In genomic region chr19:45468159-45468651, GRCh38 we compare ENCODE assay signal across 8 cellular contexts. TPM values are rescaled to one million over a fixed set of nuclear protein-coding genes. Genes with fewer than 3 reads are reported as not detected.
A peak's percentile ranks its signal among the peaks of the same experiment; 100 is the strongest.
DNase-seq lines count a peak whose midpoint lies in the region; ATAC-seq and TF ChIP-seq lines count a peak whose summit lies in the region.

No MANE protein-coding gene starts in this region.

- peak in 2 of 5 donors; percentile 30 to 35 for DNase-seq in heart left ventricle
- no peak for DNase-seq in cardiac septum (ENCODE audit: low spot score)
- peak; percentile 62 for DNase-seq in activated B cell treated with CpG ODN at 0.5 μM for 24 hours
- DNase-seq in neural progenitor cell (ENCODE audit: low spot score): peak; percentile 68
- no peak for DNase-seq in COLO829 (ENCODE audit: low spot score)
- no peak for DNase-seq in NCI-H2081 treated with DMSO at 0.1 percent for 48 hours (lab: John Stamatoyannopoulos, UW)
- no peak for DNase-seq in NCI-H146 (lab: John Stamatoyannopoulos, UW)

- H3K27ac ChIP-seq in heart left ventricle: peak overlapping the region in 11 of 12 donors; percentile 83 to 99 (median 95)
- H3K27ac ChIP-seq in neural progenitor cell: no peak overlapping the region

- no peak for TF ChIP-seq POLR2A in heart left ventricle (IDR thresholded peaks at IDR 0.05)

- H3K9me3 Mint-ChIP-seq in activated B cell treated with CpG ODN at 0.5 μM for 24 hours (no peaks in the 10 kb centered on the region), neural progenitor cell (no peaks in the 10 kb centered on the region)

- ATAC-seq in heart left ventricle (peak in 1 of 4 donors; percentile 2), activated B cell treated with CpG ODN at 0.5 μM for 24 hours (ENCODE audit: low read depth) (peak; percentile 11)

- H3K36me3 Mint-ChIP-seq in activated B cell treated with CpG ODN at 0.5 μM for 24 hours (ENCODE audit: low read depth) (peaks cover 21% of the 10 kb centered on the region), neural progenitor cell (no peaks in the 10 kb centered on the region)

- peaks cover 8% of the 10 kb centered on the region for H4K20me1 ChIP-seq in neural progenitor cell (ENCODE audit: low read depth)

- H3K79me2 ChIP-seq in neural progenitor cell (ENCODE audit: low read depth): no peaks in the 10 kb centered on the region

- peak overlapping the region; percentile 42 for H2AFZ ChIP-seq in neural progenitor cell (replicated peaks)

- H3F3A ChIP-seq in neural progenitor cell (ENCODE audit: low read depth): peaks cover 21% of the 10 kb centered on the region

- whole genome bisulfite sequencing in heart left ventricle, 4 donors: 0 to 2% (median 1%) methylated on average over 29 to 31 of the region's 31 CpGs

- POLR2A ChIA-PET in activated B cell treated with CpG ODN at 0.5 μM for 24 hours (lab: Charles Lee): interaction anchor here (0.5 to 4.9 kb wide), 17 partner anchors 10 to 249 kb away, joined by 3 to 66 read pairs (median 9); partner anchors contain the start of genes OPA3, PPM1N and QPCTL

- peaks cover 57% of the 10 kb centered on the region for H3K4me1 Mint-ChIP-seq in activated B cell treated with CpG ODN at 0.5 μM for 24 hours
- peaks cover 39% of the 10 kb centered on the region for H3K4me1 Mint-ChIP-seq in neural progenitor cell

- peak overlapping the region; percentile 51 to 89 (median 72) for H3K4me3 ChIP-seq in heart left ventricle
- peak overlapping the region; percentile 73 for H3K4me3 ChIP-seq in endocrine pancreas (ENCODE audit: control insufficient read depth, insufficient read depth, low read length)
- H3K4me3 ChIP-seq in neural progenitor cell: peak overlapping the region; percentile 70

- CTCF ChIA-PET in activated B cell treated with CpG ODN at 0.5 μM for 24 hours (lab: Charles Lee): interaction anchor here (1.4 to 4.6 kb wide), 5 partner anchors 10 to 65 kb away, joined by 3 to 50 read pairs (median 6); no protein-coding TSS in a partner anchor

- H3K9ac ChIP-seq in endocrine pancreas (ENCODE audit: control insufficient read depth, insufficient read depth, low read length): peak overlapping the region; percentile 81
- H3K9ac ChIP-seq in neural progenitor cell: peak overlapping the region; percentile 10

- H3K27me3 Mint-ChIP-seq in activated B cell treated with CpG ODN at 0.5 μM for 24 hours (peaks cover 10% of the 10 kb centered on the region), neural progenitor cell (ENCODE audit: insufficient read depth, low read depth) (peaks cover 30% of the 10 kb centered on the region)

- H3K4me2 ChIP-seq in neural progenitor cell: peak overlapping the region; percentile 97

- intact Hi-C loops in heart left ventricle (cut with DNase I): loop anchor here in 2 of 10 donors (2.0 kb wide), 1 partner anchor 17 kb away; no protein-coding TSS in a partner anchor
- intact Hi-C loops in cardiac septum (cut with DNase I): no loop called here
- intact Hi-C loops in activated B cell treated with CpG ODN at 0.5 μM for 24 hours (cut with micrococcal nuclease): no loop called here

- H3K4me1 ChIP-seq in heart left ventricle (peaks cover 5 to 40% (median 26%) of the 10 kb centered on the region in 12 donors), endocrine pancreas (ENCODE audit: control insufficient read depth, insufficient read depth, low read length) (no peaks in the 10 kb centered on the region), neural progenitor cell (peaks cover 11% of the 10 kb centered on the region)

- H3K9me3 ChIP-seq in heart left ventricle (no peaks in the 10 kb centered on the region), endocrine pancreas (ENCODE audit: control insufficient read depth, low read length) (no peaks in the 10 kb centered on the region), neural progenitor cell (ENCODE audit: low read depth) (no peaks in the 10 kb centered on the region)

- peak overlapping the region; percentile 92 for H3K4me3 Mint-ChIP-seq in activated B cell treated with CpG ODN at 0.5 μM for 24 hours
- peak overlapping the region; percentile 92 for H3K4me3 Mint-ChIP-seq in neural progenitor cell

- peak overlapping the region; percentile 98 for H3K27ac Mint-ChIP-seq in activated B cell treated with CpG ODN at 0.5 μM for 24 hours
- H3K27ac Mint-ChIP-seq in neural progenitor cell: peak overlapping the region; percentile 97

- TF ChIP-seq CTCF in heart left ventricle (IDR thresholded peaks at IDR 0.05) (peak in 2 of 12 donors; percentile 14 to 18), activated B cell treated with CpG ODN at 0.5 μM for 24 hours (IDR thresholded peaks at IDR 0.05) (no peak), neural progenitor cell (IDR thresholded peaks at IDR 0.05) (no peak)

- H3K36me3 ChIP-seq in heart left ventricle: no peaks in the 10 kb centered on the region
- H3K36me3 ChIP-seq in endocrine pancreas (ENCODE audit: control insufficient read depth, insufficient read depth, low read length): peaks cover 45% of the 10 kb centered on the region
- no peaks in the 10 kb centered on the region for H3K36me3 ChIP-seq in neural progenitor cell

- H3K27me3 ChIP-seq in heart left ventricle: peaks cover 0 to 5% (median 0%) of the 10 kb centered on the region in 9 donors
- peaks cover 5% of the 10 kb centered on the region for H3K27me3 ChIP-seq in endocrine pancreas (ENCODE audit: control insufficient read depth, insufficient read depth, low read length)
- H3K27me3 ChIP-seq in neural progenitor cell: peaks cover 40% of the 10 kb centered on the region

RNA-seq across cellular contexts. Expression of gene FOSB, which starts 0.4 kb away (rescaled TPM):
- total RNA-seq in heart left ventricle: 100 to 1,000 TPM in 1 of 9 donors, 10 to 100 TPM in 1, 1 to 10 TPM in 4, under 1 TPM in 3; 0.23 to 107 (median 1.1) TPM
- polyA plus RNA-seq in heart left ventricle: 1 to 10 TPM; 1.4 to 8.0 TPM
- 0.94 TPM for total RNA-seq in cardiac septum
- total RNA-seq in activated B cell treated with CpG ODN at 0.5 μM for 24 hours: 16.8 and 20.4 TPM in 2 replicates
- 2.3 and 5.4 TPM in 2 replicates for total RNA-seq in neural progenitor cell (ENCODE audit: low replicate concordance)

RNA-seq across cellular contexts. Expression of gene RTN2, which starts 28.6 kb away (rescaled TPM):
- total RNA-seq in heart left ventricle (10 to 100 TPM; 12.9 to 33.0 (median 26.9) TPM), cardiac septum (15.1 TPM), activated B cell treated with CpG ODN at 0.5 μM for 24 hours (1.2 and 1.5 TPM in 2 replicates), neural progenitor cell (ENCODE audit: low replicate concordance) (4.8 and 10.4 TPM in 2 replicates)
- 10 to 100 TPM; 12.1 to 14.2 TPM for polyA plus RNA-seq in heart left ventricle

RNA-seq across cellular contexts. Expression of gene PPM1N, which starts 30.0 kb away (rescaled TPM):
- total RNA-seq in heart left ventricle: 1 to 10 TPM in 1 of 9 donors, under 1 TPM in 3, not detected in 5; 0.56 to 2.7 (median 0.65) TPM
- under 1 TPM; 0.23 to 0.78 TPM for polyA plus RNA-seq in heart left ventricle
- total RNA-seq in cardiac septum: 0.59 TPM
- total RNA-seq in activated B cell treated with CpG ODN at 0.5 μM for 24 hours: 0.80 and 1.4 TPM in 2 replicates
- total RNA-seq in neural progenitor cell (ENCODE audit: low replicate concordance): 2.4 and 3.6 TPM in 2 replicates

RNA-seq across cellular contexts. Expression of gene VASP, which starts 39.1 kb away (rescaled TPM):
- 100 to 1,000 TPM in 1 of 9 donors, 10 to 100 TPM in 8; 31.2 to 106 (median 46.8) TPM for total RNA-seq in heart left ventricle
- 10 to 100 TPM; 50.9 to 74.9 TPM for polyA plus RNA-seq in heart left ventricle
- 60.4 TPM for total RNA-seq in cardiac septum
- total RNA-seq in activated B cell treated with CpG ODN at 0.5 μM for 24 hours: 294 and 300 TPM in 2 replicates
- 32.6 and 62.2 TPM in 2 replicates for total RNA-seq in neural progenitor cell (ENCODE audit: low replicate concordance)

RNA-seq across cellular contexts. Expression of gene ERCC1, which starts 44.5 kb away (rescaled TPM):
- 100 to 1,000 TPM; 104 to 156 (median 121) TPM for total RNA-seq in heart left ventricle
- polyA plus RNA-seq in heart left ventricle: 100 to 1,000 TPM; 120 to 294 TPM
- total RNA-seq in cardiac septum: 89.0 TPM
- total RNA-seq in activated B cell treated with CpG ODN at 0.5 μM for 24 hours: 69.2 and 71.6 TPM in 2 replicates
- total RNA-seq in neural progenitor cell (ENCODE audit: low replicate concordance): 46.0 and 74.5 TPM in 2 replicates

Comparison
In these comparisons a context has a peak if more than half of its experiments do, and no peak if none do; other contexts are left out.
1. DNase-seq: peak in activated B cell treated with CpG ODN at 0.5 μM for 24 hours (single experiment) and neural progenitor cell (single experiment); none in cardiac septum (single experiment), COLO829 (single experiment), NCI-H2081 treated with DMSO at 0.1 percent for 48 hours (single experiment) and NCI-H146 (single experiment).
2. Peak in every context shown above with its lines, with median percentiles within 50 percentile points of each other: H3K4me3 ChIP-seq.